Comparison of ENCODE assay signal across 8 cellular contexts in genomic region chr6:26235240-26235730, GRCh38.
A peak's percentile ranks its signal among the peaks of the same experiment; 100 is the strongest.
DNase-seq lines count a peak whose midpoint lies in the region; TF ChIP-seq lines count a peak whose summit lies in the region.

No MANE protein-coding gene starts in this region.

- peak overlapping the region; percentile 95 for H2AFZ ChIP-seq in neuron (ENCODE audit: low read depth, low read length)

- TF ChIP-seq CTCF in DOHH2 (IDR thresholded peaks at IDR 0.05; ENCODE audit: low read depth, low read length, poor library complexity, severe bottlenecking) (no peak), lower leg skin (IDR thresholded peaks at IDR 0.05) (no peak)

- H3K4me3 ChIP-seq in DOHH2 (ENCODE audit: low read length), result peak overlapping the region; percentile 71
- peak overlapping the region; percentile 50 for H3K4me3 ChIP-seq in neuron (ENCODE audit: low read length)
- no peak overlapping the region for H3K4me3 ChIP-seq in lower leg skin (ENCODE audit: low read depth, poor library complexity, severe bottlenecking)

- no peaks in the 10 kb centered on the region for H3K79me2 ChIP-seq in DOHH2 (ENCODE audit: control insufficient read depth, low read length)

- TF ChIP-seq POLR2A in lower leg skin (IDR thresholded peaks at IDR 0.05), result no peak

- H4K20me1 ChIP-seq in DOHH2 (ENCODE audit: control insufficient read depth, insufficient read depth, low read depth, low read length), result no peaks in the 10 kb centered on the region

- DNase-seq in NCI-H69 (lab: John Stamatoyannopoulos, UW) (peak; percentile 52), dermis blood vessel endothelial cell (peak; percentile 24), lower leg skin (ENCODE audit: low spot score in 2 of 2) (no peak), LoVo (ENCODE audit: low spot score) (no peak), HK-2 (ENCODE audit: unreplicated experiment) (no peak)
- DNase-seq in stimulated activated naive CD4-positive, alpha-beta T cell treated with Interleukin-2 at 50 U/mL for 16 hours (lab: John Stamatoyannopoulos, UW), result no peak

- H3K36me3 ChIP-seq in DOHH2 (ENCODE audit: control insufficient read depth, low read length) (no peaks in the 10 kb centered on the region), neuron (ENCODE audit: insufficient read depth, low read length) (no peaks in the 10 kb centered on the region)

- no peaks in the 10 kb centered on the region for H3K27me3 ChIP-seq in DOHH2 (ENCODE audit: control insufficient read depth, low read length)
- no peaks in the 10 kb centered on the region for H3K27me3 ChIP-seq in neuron (ENCODE audit: insufficient read depth, low read length)

- WGBS in lower leg skin, 2 donors, result 13 to 19% methylated on average over 5 of the region's 5 CpGs

- peak overlapping the region; percentile 91 for H3K27ac ChIP-seq in DOHH2 (ENCODE audit: low read depth, low read length)

- H3K4me2 ChIP-seq in DOHH2 (ENCODE audit: low read length), result peak overlapping the region; percentile 73

- intact Hi-C loops in lower leg skin (cut with DNase I; ENCODE audit: low total_unique reads), result no loop called here

- H3F3A ChIP-seq in DOHH2 (ENCODE audit: control insufficient read depth, insufficient read depth), result peaks cover 50% of the 10 kb centered on the region

- no peaks in the 10 kb centered on the region for H3K9me2 ChIP-seq in DOHH2 (replicated peaks; ENCODE audit: control insufficient read depth, low read length)

- H3K4me1 ChIP-seq in DOHH2 (ENCODE audit: control insufficient read depth, low read length) (peaks cover 59% of the 10 kb centered on the region), neuron (ENCODE audit: insufficient read depth, low read length) (peaks cover 6% of the 10 kb centered on the region)

- no peaks in the 10 kb centered on the region for H3K9me3 ChIP-seq in DOHH2 (ENCODE audit: control insufficient read depth, insufficient read depth, low read length)
- H3K9me3 ChIP-seq in neuron (ENCODE audit: low read length), result no peaks in the 10 kb centered on the region

Comparison
In these comparisons a context has a peak if more than half of its experiments do, and no peak if none do; other contexts are left out.
1. DNase-seq: peak in NCI-H69 (single experiment) and dermis blood vessel endothelial cell (single experiment); none in stimulated activated naive CD4-positive, alpha-beta T cell treated with Interleukin-2 at 50 U/mL for 16 hours (single experiment), lower leg skin (0 of 2), LoVo (single experiment) and HK-2 (single experiment).